Comparison of ENCODE assay signal across 8 cellular contexts in genomic region chr14:89378119-89378518, GRCh38. TPM values are rescaled to one million over a fixed set of nuclear protein-coding genes. Genes with fewer than 3 reads are reported as not detected.
DNase-seq lines count a peak whose midpoint lies in the region; ATAC-seq, FAIRE-seq and TF ChIP-seq lines count a peak whose summit lies in the region.

No MANE protein-coding gene starts in this region.

- intact Hi-C loops in adrenal gland (cut with DNase I): no loop called here

- 24 to 45% (median 35%) methylated on average over 5 of the region's 5 CpGs for WGBS in adrenal gland, 4 donors

- no peaks in the 10 kb centered on the region for H3K36me3 ChIP-seq in adrenal gland (replicated peaks in 1 of 2)
- no peaks in the 10 kb centered on the region for H3K36me3 ChIP-seq in neutrophil

- H3K4me3 ChIP-seq in adrenal gland (no peak overlapping the region), neutrophil (ENCODE audit: low read depth in 1 of 2, low read length in 1 of 2) (no peak overlapping the region)

- H3K27me3 ChIP-seq in adrenal gland: no peaks in the 10 kb centered on the region
- no peaks in the 10 kb centered on the region for H3K27me3 ChIP-seq in neutrophil

- TF ChIP-seq CTCF in adrenal gland (IDR thresholded peaks at IDR 0.05): no peak
- no peak for TF ChIP-seq CTCF in neutrophil (IDR thresholded peaks at IDR 0.05)
- TF ChIP-seq CTCF in D721Med (IDR thresholded peaks at IDR 0.05; ENCODE audit: insufficient read depth, missing control alignments): no peak

- peak; percentile 77 for ATAC-seq in GM18520 (IDR thresholded peaks at IDR 0.05; ENCODE audit: unreplicated experiment)
- peak; percentile 79 for ATAC-seq in HG02981 (IDR thresholded peaks at IDR 0.05; ENCODE audit: unreplicated experiment)

- FAIRE-seq in D721Med (lab: Jason Lieb, UNC): no peak

- DNase-seq in adrenal gland (peak in 6 of 7 donors; percentile 28 to 64 (median 48)), A172 (ENCODE audit: low spot score) (no peak), D721Med (ENCODE audit: insufficient read length, low spot score) (no peak), NCI-H446 treated with DMSO at 0.1 percent for 48 hours (lab: John Stamatoyannopoulos, UW) (no peak), NCI-H510A (lab: John Stamatoyannopoulos, UW) (no peak)

- H3K4me1 ChIP-seq in adrenal gland (replicated peaks in 1 of 2) (peaks cover 5 to 27% of the 10 kb centered on the region in 2 donors), neutrophil (ENCODE audit: control insufficient read depth in 1 of 2, insufficient read depth in 1 of 2, low read depth in 1 of 2, low read length in 1 of 2) (peaks cover 38 to 41% of the 10 kb centered on the region in 2 experiments)

- H3K27ac ChIP-seq in adrenal gland: peak overlapping the region in 3 of 5 donors; percentile 33 to 69 (median 63)
- peak overlapping the region; percentile 65 for H3K27ac ChIP-seq in neutrophil

- no peaks in the 10 kb centered on the region for H3K9me3 ChIP-seq in adrenal gland (replicated peaks in 1 of 3)
- no peaks in the 10 kb centered on the region for H3K9me3 ChIP-seq in neutrophil

- TF ChIP-seq POLR2A in adrenal gland (IDR thresholded peaks at IDR 0.05): no peak

RNA-seq across cellular contexts. Expression of gene FOXN3, which starts 38.9 kb away (rescaled TPM):
- 100 to 1,000 TPM in 6 of 8 donors, 10 to 100 TPM in 2; 62.2 to 131 (median 105) TPM for total RNA-seq in adrenal gland
- polyA plus RNA-seq in adrenal gland: 10 to 100 TPM; 10.7 to 33.9 (median 22.0) TPM
- 2.7 and 3.3 TPM in 2 replicates for total RNA-seq in A172 (2014; rRNA removed; shearing (Covaris generic))

Comparison
In these comparisons a context has a peak if more than half of its experiments do, and no peak if none do; other contexts are left out.
1. DNase-seq: peak in adrenal gland (6 of 7); none in A172 (single experiment), D721Med (single experiment), NCI-H446 treated with DMSO at 0.1 percent for 48 hours (single experiment) and NCI-H510A (single experiment).
2. RNA of gene FOXN3, which starts 38.9 kb away (total RNA-seq): 62.2 to 131 TPM in adrenal gland; 2.7 to 3.3 TPM in A172; every median in the first group is over 10 times any median in the second.